22 cellular contexts compared by ENCODE assay signal in genomic region chr5:109965634-109966033, GRCh38.
DNase-seq lines count a peak whose midpoint lies in the region; ATAC-seq lines count a peak whose summit lies in the region.
"Had no signal": no experiment of that assay in that cellular context is flagged by ENCODE, and none has a peak within 500 bp of the region (broad histone marks: within the 10 kb centered on the region; RNA-seq: fewer than 3 reads in every experiment).

No MANE protein-coding gene starts in this region.

- intact Hi-C loops in activated T-helper 1 cell treated with anti-CD3 and anti-CD28 coated beads, Interleukin-12 subunit alpha, Interleukin-12 subunit beta, Interleukin-2, Interleukin-4 antibody, amounts not matched to agents 30 ng/mL and 10 ng/mL and 1 ng/mL, durations not matched to agents 14 hours and 24 hours and 36 hours (cut with micrococcal nuclease): loop anchor here (1.0 to 10.0 kb wide), 3 partner anchors 103 to 1581 kb away; partner anchors contain the start of genes FBXL17 and MAN2A1

- no peak for DNase-seq in activated T-cell treated with anti-CD3 and anti-CD28 coated beads, Interleukin-2, amount 50 U/mL, for 72 hours
- no peak for DNase-seq in activated T-cell treated with anti-CD3 and anti-CD28 coated beads for 4 hours
- DNase-seq in stimulated activated naive CD8-positive, alpha-beta T cell treated with anti-CD3 and anti-CD28 coated beads, Interleukin-15, Interleukin-2, amounts not matched to agents 100 U/mL and 50 U/mL, for 24 hours: no peak
- no peak for DNase-seq in stimulated activated naive CD8-positive, alpha-beta T cell treated with anti-CD3 and anti-CD28 coated beads, Interleukin-15, amount 100 ng/mL, for 72 hours
- DNase-seq in activated T-helper 1 cell treated with anti-CD3 and anti-CD28 coated beads, Interleukin-12 subunit alpha, Interleukin-12 subunit beta, Interleukin-2, Interleukin-4 antibody, amounts not matched to agents 30 ng/mL and 10 ng/mL and 1 ng/mL, durations not matched to agents 14 hours and 24 hours and 36 hours (ENCODE audit: low spot score): no peak
- DNase-seq: ACHN; BE2C; C1 segment of cervical spinal cord; CD4-positive, CD25-positive, alpha-beta regulatory T cell; CD8-positive, alpha-beta memory T cell; COR-L47; DMS 273 treated with DMSO at 0.1 percent for 48 hours; DND-41; EL; GOT3; H7; HFFc6; IMR-90 had no signal

- H3K27me3 Mint-ChIP-seq in activated T-cell treated with anti-CD3 and anti-CD28 coated beads, Interleukin-2, amount 50 U/mL, for 72 hours (ENCODE audit: low read depth): no peaks in the 10 kb centered on the region
- H3K27me3 Mint-ChIP-seq in stimulated activated naive CD8-positive, alpha-beta T cell treated with anti-CD3 and anti-CD28 coated beads, Interleukin-15, amount 100 ng/mL, for 72 hours: no peaks in the 10 kb centered on the region
- peaks cover 2% of the 10 kb centered on the region for H3K27me3 Mint-ChIP-seq in activated T-helper 1 cell treated with anti-CD3 and anti-CD28 coated beads, Interleukin-12 subunit alpha, Interleukin-12 subunit beta, Interleukin-2, Interleukin-4 antibody, amounts not matched to agents 30 ng/mL and 10 ng/mL and 1 ng/mL, durations not matched to agents 14 hours and 24 hours and 36 hours (ENCODE audit: insufficient read depth)
- H3K27me3 Mint-ChIP-seq: CD4-positive, CD25-positive, alpha-beta regulatory T cell; CD8-positive, alpha-beta memory T cell had no signal

- H3K36me3 Mint-ChIP-seq in activated T-cell treated with anti-CD3 and anti-CD28 coated beads, Interleukin-2, amount 50 U/mL, for 72 hours (ENCODE audit: insufficient read depth in 2 of 2): no peaks in the 10 kb centered on the region
- H3K36me3 Mint-ChIP-seq in activated T-helper 1 cell treated with anti-CD3 and anti-CD28 coated beads, Interleukin-12 subunit alpha, Interleukin-12 subunit beta, Interleukin-2, Interleukin-4 antibody, amounts not matched to agents 30 ng/mL and 10 ng/mL and 1 ng/mL, durations not matched to agents 14 hours and 24 hours and 36 hours (ENCODE audit: low read depth): no peaks in the 10 kb centered on the region
- H3K36me3 Mint-ChIP-seq: CD4-positive, CD25-positive, alpha-beta regulatory T cell; CD8-positive, alpha-beta memory T cell had no signal

- H3K4me1 Mint-ChIP-seq in activated T-cell treated with anti-CD3 and anti-CD28 coated beads, Interleukin-2, amount 50 U/mL, for 72 hours (ENCODE audit: low read depth): peaks cover 25% of the 10 kb centered on the region
- peaks cover 20% of the 10 kb centered on the region for H3K4me1 Mint-ChIP-seq in stimulated activated naive CD8-positive, alpha-beta T cell treated with anti-CD3 and anti-CD28 coated beads, Interleukin-15, amount 100 ng/mL, for 72 hours
- peaks cover 21% of the 10 kb centered on the region for H3K4me1 Mint-ChIP-seq in activated T-helper 1 cell treated with anti-CD3 and anti-CD28 coated beads, Interleukin-12 subunit alpha, Interleukin-12 subunit beta, Interleukin-2, Interleukin-4 antibody, amounts not matched to agents 30 ng/mL and 10 ng/mL and 1 ng/mL, durations not matched to agents 14 hours and 24 hours and 36 hours (ENCODE audit: low read depth)
- H3K4me1 Mint-ChIP-seq: CD4-positive, CD25-positive, alpha-beta regulatory T cell had no signal

- no peak overlapping the region for H3K4me3 Mint-ChIP-seq in activated T-cell treated with anti-CD3 and anti-CD28 coated beads, Interleukin-2, amount 50 U/mL, for 72 hours
- H3K4me3 Mint-ChIP-seq in stimulated activated naive CD8-positive, alpha-beta T cell treated with anti-CD3 and anti-CD28 coated beads, Interleukin-15, amount 100 ng/mL, for 72 hours: no peak overlapping the region
- H3K4me3 Mint-ChIP-seq in activated T-helper 1 cell treated with anti-CD3 and anti-CD28 coated beads, Interleukin-12 subunit alpha, Interleukin-12 subunit beta, Interleukin-2, Interleukin-4 antibody, amounts not matched to agents 30 ng/mL and 10 ng/mL and 1 ng/mL, durations not matched to agents 14 hours and 24 hours and 36 hours: no peak overlapping the region
- H3K4me3 Mint-ChIP-seq: CD4-positive, CD25-positive, alpha-beta regulatory T cell; CD8-positive, alpha-beta memory T cell; HFFc6 had no signal

- ATAC-seq in activated T-cell treated with anti-CD3 and anti-CD28 coated beads, Interleukin-2, amount 50 U/mL, for 72 hours (replicated peaks in 1 of 2): peak; percentile 59 to 66
- ATAC-seq in stimulated activated naive CD8-positive, alpha-beta T cell treated with anti-CD3 and anti-CD28 coated beads, Interleukin-15, Interleukin-2, amounts not matched to agents 100 U/mL and 50 U/mL, for 24 hours: peak; percentile 59
- no peak for ATAC-seq in stimulated activated naive CD8-positive, alpha-beta T cell treated with anti-CD3 and anti-CD28 coated beads, Interleukin-15, amount 100 ng/mL, for 72 hours
- ATAC-seq in GM19463 (IDR thresholded peaks at IDR 0.05; ENCODE audit: unreplicated experiment) (no peak), GM21367 (IDR thresholded peaks at IDR 0.05; ENCODE audit: unreplicated experiment) (no peak)
- ATAC-seq: GM12878, HCT116 had no signal

- H3K9me3 Mint-ChIP-seq in activated T-cell treated with anti-CD3 and anti-CD28 coated beads, Interleukin-2, amount 50 U/mL, for 72 hours: peaks cover 0 to 5% of the 10 kb centered on the region in 2 donors
- peaks cover 0 to 5% of the 10 kb centered on the region in 2 donors for H3K9me3 Mint-ChIP-seq in stimulated activated naive CD8-positive, alpha-beta T cell treated with anti-CD3 and anti-CD28 coated beads, Interleukin-15, amount 100 ng/mL, for 72 hours
- peaks cover 5% of the 10 kb centered on the region for H3K9me3 Mint-ChIP-seq in activated T-helper 1 cell treated with anti-CD3 and anti-CD28 coated beads, Interleukin-12 subunit alpha, Interleukin-12 subunit beta, Interleukin-2, Interleukin-4 antibody, amounts not matched to agents 30 ng/mL and 10 ng/mL and 1 ng/mL, durations not matched to agents 14 hours and 24 hours and 36 hours
- H3K9me3 Mint-ChIP-seq: CD8-positive, alpha-beta memory T cell; HFFc6 had no signal

- peak overlapping the region; percentile 4 for H3K27ac Mint-ChIP-seq in activated T-cell treated with anti-CD3 and anti-CD28 coated beads, Interleukin-2, amount 50 U/mL, for 72 hours
- H3K27ac Mint-ChIP-seq in stimulated activated naive CD8-positive, alpha-beta T cell treated with anti-CD3 and anti-CD28 coated beads, Interleukin-15, amount 100 ng/mL, for 72 hours: no peak overlapping the region
- H3K27ac Mint-ChIP-seq in activated T-helper 1 cell treated with anti-CD3 and anti-CD28 coated beads, Interleukin-12 subunit alpha, Interleukin-12 subunit beta, Interleukin-2, Interleukin-4 antibody, amounts not matched to agents 30 ng/mL and 10 ng/mL and 1 ng/mL, durations not matched to agents 14 hours and 24 hours and 36 hours: peak overlapping the region; percentile 53
- H3K27ac Mint-ChIP-seq: CD4-positive, CD25-positive, alpha-beta regulatory T cell; CD8-positive, alpha-beta memory T cell; HFFc6 had no signal

Comparison
In these comparisons a context has a peak if more than half of its experiments do, and no peak if none do; other contexts are left out.
1. ATAC-seq: peak in activated T-cell treated with anti-CD3 and anti-CD28 coated beads, Interleukin-2, amount 50 U/mL, for 72 hours (2 of 2) and stimulated activated naive CD8-positive, alpha-beta T cell treated with anti-CD3 and anti-CD28 coated beads, Interleukin-15, Interleukin-2, amounts not matched to agents 100 U/mL and 50 U/mL, for 24 hours (single experiment); none in stimulated activated naive CD8-positive, alpha-beta T cell treated with anti-CD3 and anti-CD28 coated beads, Interleukin-15, amount 100 ng/mL, for 72 hours (single experiment), GM19463 (single experiment) and GM21367 (single experiment).
2. H3K27ac Mint-ChIP-seq: peak in activated T-cell treated with anti-CD3 and anti-CD28 coated beads, Interleukin-2, amount 50 U/mL, for 72 hours (single experiment) and activated T-helper 1 cell treated with anti-CD3 and anti-CD28 coated beads, Interleukin-12 subunit alpha, Interleukin-12 subunit beta, Interleukin-2, Interleukin-4 antibody, amounts not matched to agents 30 ng/mL and 10 ng/mL and 1 ng/mL, durations not matched to agents 14 hours and 24 hours and 36 hours (single experiment); none in stimulated activated naive CD8-positive, alpha-beta T cell treated with anti-CD3 and anti-CD28 coated beads, Interleukin-15, amount 100 ng/mL, for 72 hours (0 of 2).